In the genomic region with DNA sequence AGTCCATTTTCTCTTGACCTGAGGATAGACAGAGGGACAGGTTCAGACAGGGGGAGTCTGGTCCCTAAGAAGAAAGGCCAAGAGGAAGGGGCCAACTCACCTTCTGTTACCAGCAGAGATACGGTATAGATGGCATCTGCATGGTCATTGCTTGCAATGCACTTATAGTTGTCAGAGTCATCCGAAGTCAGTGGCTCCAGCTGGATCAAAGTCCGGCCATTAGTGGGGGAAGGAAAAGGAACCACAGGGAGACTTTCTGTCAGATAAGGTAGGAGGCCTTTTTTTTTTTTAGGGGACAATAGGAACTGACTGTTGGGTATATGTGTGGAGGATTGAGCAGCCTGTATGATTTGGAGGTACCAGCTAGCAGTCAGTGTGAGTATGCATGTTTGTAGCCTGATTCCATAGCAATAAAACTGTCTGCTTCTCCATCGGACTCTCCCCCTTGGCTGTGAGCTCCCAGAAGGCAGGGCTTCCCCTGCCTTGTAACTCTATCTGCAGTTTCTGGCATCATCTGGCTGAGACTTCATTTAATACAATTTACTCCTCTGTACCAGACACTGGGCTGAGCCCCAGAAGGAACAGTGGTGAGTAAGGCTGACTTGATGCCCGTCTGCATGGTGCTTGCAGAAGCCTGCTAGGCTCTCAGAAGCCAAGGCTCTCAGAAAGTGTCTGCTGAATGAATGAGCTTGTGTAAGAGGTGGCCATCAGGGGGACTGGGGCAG, we compare ENCODE assay signal across 8 cellular contexts. TPM values are rescaled to one million over a fixed set of nuclear protein-coding genes. Genes with fewer than 3 reads are reported as not detected.
DNase-seq lines count a peak whose midpoint lies in the region; ATAC-seq and TF ChIP-seq lines count a peak whose summit lies in the region.

No MANE protein-coding gene starts in this region.

- no peak overlapping the region for H3K4me3 ChIP-seq in MG63

- intact Hi-C loops in CD4-positive, alpha-beta T cell (cut with DNase I, micrococcal nuclease) = loop anchor here (2.0 to 10.0 kb wide), 5 partner anchors 47 to 395 kb away; a partner anchor contains a TSS

- DNase-seq in CD4-positive, alpha-beta T cell = no peak
- peak; percentile 47 for DNase-seq in MG63
- peak; percentile 51 for DNase-seq in ecto neural progenitor cell (ENCODE audit: low spot score)
- DNase-seq in nephron progenitor cell = no peak
- DNase-seq in stimulated activated CD4-positive, alpha-beta T cell treated with anti-CD3 and anti-CD28 coated beads, Interleukin-2, amount 100 ng/mL, for 48 hours = no peak
- no peak for DNase-seq in NCI-H510A treated with DMSO at 0.1 percent for 48 hours (lab: John Stamatoyannopoulos, UW)
- DNase-seq in hepatic stellate cell (ENCODE audit: low spot score) = no peak

- H3K9me3 ChIP-seq in CD4-positive, alpha-beta T cell (ENCODE audit: control insufficient read depth, low read length) = no peaks in the 10 kb centered on the region
- no peaks in the 10 kb centered on the region for H3K9me3 ChIP-seq in MG63

- H3K27ac ChIP-seq in CD4-positive, alpha-beta T cell (ENCODE audit: low read depth, low read length) = no peak overlapping the region

- no peak for ATAC-seq in CD4-positive, alpha-beta T cell (ENCODE audit: poor library complexity)
- ATAC-seq in HG02571 (IDR thresholded peaks at IDR 0.05; ENCODE audit: unreplicated experiment) = no peak

- H3K36me3 ChIP-seq in MG63 = no peaks in the 10 kb centered on the region

- TF ChIP-seq CTCF in CD4-positive, alpha-beta T cell (IDR thresholded peaks at IDR 0.05) = no peak
- no peak for TF ChIP-seq CTCF in nephron progenitor cell (IDR thresholded peaks at IDR 0.05)

- POLR2A ChIA-PET in CD4-positive, alpha-beta T cell (lab: Charles Lee) = interaction anchor here (2.1 to 3.0 kb wide), 3 partner anchors 22 to 194 kb away, joined by 8 to 22 read pairs (median 12); a partner anchor contains a TSS

- H3K9me3 Mint-ChIP-seq in CD4-positive, alpha-beta T cell = no peaks in the 10 kb centered on the region
- H3K9me3 Mint-ChIP-seq in nephron progenitor cell = no peaks in the 10 kb centered on the region

- no peaks in the 10 kb centered on the region for H3K27me3 ChIP-seq in CD4-positive, alpha-beta T cell (ENCODE audit: control insufficient read depth, insufficient read depth, low read length)
- H3K27me3 ChIP-seq in MG63 = no peaks in the 10 kb centered on the region

- peaks cover 10% of the 10 kb centered on the region for H3K4me1 Mint-ChIP-seq in CD4-positive, alpha-beta T cell (ENCODE audit: low read depth)
- H3K4me1 Mint-ChIP-seq in nephron progenitor cell = peaks cover 44% of the 10 kb centered on the region

- no peaks in the 10 kb centered on the region for H3K27me3 Mint-ChIP-seq in CD4-positive, alpha-beta T cell
- H3K27me3 Mint-ChIP-seq in nephron progenitor cell (ENCODE audit: low read depth, poor library complexity) = peaks cover 42% of the 10 kb centered on the region

- peak overlapping the region; percentile 84 for H3K4me3 Mint-ChIP-seq in CD4-positive, alpha-beta T cell
- H3K4me3 Mint-ChIP-seq in nephron progenitor cell = peak overlapping the region; percentile 87

- CTCF ChIA-PET in CD4-positive, alpha-beta T cell (lab: Charles Lee) = interaction anchor here (1.0 kb wide), 1 partner anchor 614 kb away, joined by 3 read pairs; a partner anchor contains a TSS

- peak overlapping the region; percentile 55 for H3K27ac Mint-ChIP-seq in CD4-positive, alpha-beta T cell
- no peak overlapping the region for H3K27ac Mint-ChIP-seq in nephron progenitor cell

- H3K36me3 Mint-ChIP-seq in CD4-positive, alpha-beta T cell (ENCODE audit: low read depth) = no peaks in the 10 kb centered on the region
- H3K36me3 Mint-ChIP-seq in nephron progenitor cell (ENCODE audit: low read depth) = no peaks in the 10 kb centered on the region

RNA-seq across cellular contexts. Expression of a gene that starts 5.7 kb away (rescaled TPM):
- 1 to 10 TPM; 4.0 to 5.0 TPM for total RNA-seq in CD4-positive, alpha-beta T cell
- not detected in 2 replicates for total RNA-seq in MG63 (2014; rRNA removed; shearing (Covaris generic); ENCODE audit: low replicate concordance)

RNA-seq across cellular contexts. Expression of a gene that starts 21.7 kb away (rescaled TPM):
- 1 to 10 TPM; 8.0 to 8.5 TPM for total RNA-seq in CD4-positive, alpha-beta T cell
- total RNA-seq in MG63 (2014; rRNA removed; shearing (Covaris generic); ENCODE audit: low replicate concordance) = 0.05 and 0.40 TPM in 2 replicates

Comparison
In these comparisons a context has a peak if more than half of its experiments do, and no peak if none do; other contexts are left out.
1. DNase-seq: peak in MG63 (single experiment) and ecto neural progenitor cell (single experiment); none in CD4-positive, alpha-beta T cell (0 of 10), nephron progenitor cell (single experiment), stimulated activated CD4-positive, alpha-beta T cell treated with anti-CD3 and anti-CD28 coated beads, Interleukin-2, amount 100 ng/mL, for 48 hours (0 of 2), NCI-H510A treated with DMSO at 0.1 percent for 48 hours (single experiment) and hepatic stellate cell (single experiment).